Comparison of ENCODE assay signal across 19 cellular contexts in genomic region chr10:1364151-1364910, GRCh38.
DNase-seq lines count a peak whose midpoint lies in the region; ATAC-seq, FAIRE-seq and TF ChIP-seq lines count a peak whose summit lies in the region.
"Had no signal": no experiment of that assay in that cellular context is flagged by ENCODE, and none has a peak within 500 bp of the region (broad histone marks: within the 10 kb centered on the region; RNA-seq: fewer than 3 reads in every experiment).

No MANE protein-coding gene starts in this region.

- intact Hi-C loops in left ventricle myocardium superior (cut with micrococcal nuclease): no loop called here

- no peaks in the 10 kb centered on the region for H3K36me3 ChIP-seq in right atrium auricular region

- TF ChIP-seq CTCF in right atrium auricular region (IDR thresholded peaks at IDR 0.05) (no peak), nephron progenitor cell (IDR thresholded peaks at IDR 0.05) (no peak)

- peaks cover 6% of the 10 kb centered on the region for H3K27me3 Mint-ChIP-seq in nephron progenitor cell (ENCODE audit: low read depth, poor library complexity)

- FAIRE-seq in urothelium cell line (lab: Jason Lieb, UNC): no peak
- FAIRE-seq: GM12878, K562 had no signal

- H3K9me3 ChIP-seq in right atrium auricular region: no peaks in the 10 kb centered on the region

- H3K9me3 Mint-ChIP-seq in nephron progenitor cell: no peaks in the 10 kb centered on the region
- H3K9me3 Mint-ChIP-seq: CD4-positive, alpha-beta T cell had no signal

- H3K36me3 Mint-ChIP-seq in nephron progenitor cell (ENCODE audit: low read depth): no peaks in the 10 kb centered on the region

- H3K4me1 Mint-ChIP-seq in nephron progenitor cell: peaks cover 43% of the 10 kb centered on the region

- no peaks in the 10 kb centered on the region for H3K4me1 ChIP-seq in right atrium auricular region

- H3K27me3 ChIP-seq in right atrium auricular region: no peaks in the 10 kb centered on the region

- peak overlapping the region; percentile 48 for H3K27ac Mint-ChIP-seq in nephron progenitor cell
- H3K27ac Mint-ChIP-seq: B cell; CD4-positive, alpha-beta T cell had no signal

- ATAC-seq in left ventricle myocardium superior (no peak), esophagus mucosa (peak; percentile 95), HG02885 (IDR thresholded peaks at IDR 0.05; ENCODE audit: poor library complexity, unreplicated experiment) (no peak)
- ATAC-seq: GM12878, K562 had no signal

- H3K27ac ChIP-seq in right atrium auricular region: no peak overlapping the region
- no peak overlapping the region for H3K27ac ChIP-seq in caudate nucleus (ENCODE audit: low read depth, low read length)
- H3K27ac ChIP-seq: GM23248 had no signal

- H3K4me3 ChIP-seq in right atrium auricular region: no peak overlapping the region
- H3K4me3 ChIP-seq: GM12878, GM23248, K562 had no signal

- DNase-seq in right atrium auricular region (ENCODE audit: low spot score) (peak; percentile 36), left ventricle myocardium superior (no peak), nephron progenitor cell (no peak), urothelium cell line (ENCODE audit: low spot score) (no peak), caudate nucleus (lab: John Stamatoyannopoulos, UW) (no peak)
- DNase-seq: Calu3; CD4-positive, alpha-beta T cell; DMS79; GM23248; NCI-H1092; NCI-H2107; NCI-H226; NCI-H526; RPMI8226 had no signal

- H3K4me3 Mint-ChIP-seq in nephron progenitor cell: no peak overlapping the region
- H3K4me3 Mint-ChIP-seq: B cell; CD4-positive, alpha-beta T cell had no signal
